ENCODE assay signal across 8 cellular contexts in genomic region chr9:133351908-133352634, GRCh38. TPM values are rescaled to one million over a fixed set of nuclear protein-coding genes. Genes with fewer than 3 reads are reported as not detected.
A peak's percentile ranks its signal among the peaks of the same experiment; 100 is the strongest.
DNase-seq lines count a peak whose midpoint lies in the region; ATAC-seq, FAIRE-seq and TF ChIP-seq lines count a peak whose summit lies in the region.

No MANE protein-coding gene starts in this region.

- no peak for DNase-seq in AG09319 (ENCODE audit: extremely low read depth, low read depth)
- no peak for DNase-seq in GM12891 (ENCODE audit: insufficient read length, low spot score)
- DNase-seq in OCI-M2 (lab: John Stamatoyannopoulos, UW; ENCODE audit: unreplicated experiment): peak; percentile 48
- peak; percentile 57 for DNase-seq in astrocyte of the hippocampus (ENCODE audit: low read depth, low spot score)
- DNase-seq in lung microvascular endothelial cell (ENCODE audit: low read depth in 2 of 2): peak; percentile 64 to 74

- peak; percentile 56 for TF ChIP-seq CTCF in AG09319 (IDR thresholded peaks at IDR 0.05; ENCODE audit: low read depth, low read length)

- TF ChIP-seq POLR2A in GM12891 (IDR thresholded peaks at IDR 0.05; ENCODE audit: low read depth, low read length): peak; percentile 83

- FAIRE-seq in GM12891 (lab: Jason Lieb, UNC): peak; percentile 35

- no peak for ATAC-seq in HG03097 (IDR thresholded peaks at IDR 0.05; ENCODE audit: low FRiP score, unreplicated experiment)
- no peak for ATAC-seq in GM19035 (IDR thresholded peaks at IDR 0.05; ENCODE audit: unreplicated experiment)
- no peak for ATAC-seq in HG03457 (IDR thresholded peaks at IDR 0.05; ENCODE audit: unreplicated experiment)

TF ChIP-seq in GM12891, 5 proteins besides CTCF, POLR2A, EP300 and RAD21:
- TF ChIP-seq POU2F2 (IDR thresholded peaks at IDR 0.05; ENCODE audit: low read depth, low read length) (no peak; the same call in none of the 2 replicates), POLR2AphosphoS5 (IDR thresholded peaks at IDR 0.05; ENCODE audit: low read depth, low read length) (peak; percentile 88; the same call in 1 of the 2 replicates), TAF1 (IDR thresholded peaks at IDR 0.05; ENCODE audit: low read depth, low read length) (no peak)

RNA-seq across cellular contexts. Expression of gene RPL7A, which starts 4.1 kb away (rescaled TPM):
- polyA plus RNA-seq in GM12891 (2012; ENCODE audit: low read depth, missing spikeins): 4,358 TPM
- 1,751 and 1,825 TPM in 2 replicates for total RNA-seq in lung microvascular endothelial cell

RNA-seq across cellular contexts. Expression of gene MED22, which starts 4.1 kb away (rescaled TPM):
- polyA plus RNA-seq in GM12891 (2012; ENCODE audit: low read depth, missing spikeins): 18.4 TPM
- 10.0 and 11.3 TPM in 2 replicates for total RNA-seq in lung microvascular endothelial cell

RNA-seq across cellular contexts. Expression of gene SURF1, which starts 4.2 kb away (rescaled TPM):
- 30.5 TPM for polyA plus RNA-seq in GM12891 (2012; ENCODE audit: low read depth, missing spikeins)
- total RNA-seq in lung microvascular endothelial cell: 18.7 and 22.2 TPM in 2 replicates

RNA-seq across cellular contexts. Expression of gene SURF2, which starts 4.3 kb away (rescaled TPM):
- polyA plus RNA-seq in GM12891 (2012; ENCODE audit: low read depth, missing spikeins): 25.9 TPM
- total RNA-seq in lung microvascular endothelial cell: 8.9 and 10.5 TPM in 2 replicates

RNA-seq across cellular contexts. Expression of gene SURF6, which starts 16.1 kb away (rescaled TPM):
- polyA plus RNA-seq in GM12891 (2012; ENCODE audit: low read depth, missing spikeins): 16.1 TPM
- 4.1 and 6.5 TPM in 2 replicates for total RNA-seq in lung microvascular endothelial cell

Comparison
In these comparisons a context has a peak if more than half of its experiments do, and no peak if none do; other contexts are left out.
1. DNase-seq: peak in OCI-M2 (single experiment), astrocyte of the hippocampus (single experiment) and lung microvascular endothelial cell (2 of 2); none in AG09319 (single experiment) and GM12891 (single experiment).